23 cellular contexts compared by ENCODE assay signal in genomic region chr9:133282454-133283238, GRCh38. TPM values are rescaled to one million over a fixed set of nuclear protein-coding genes. Genes with fewer than 3 reads are reported as not detected.
DNase-seq lines count a peak whose midpoint lies in the region; ATAC-seq and TF ChIP-seq lines count a peak whose summit lies in the region.
"Had no signal": no experiment of that assay in that cellular context is flagged by ENCODE, and none has a peak within 500 bp of the region (broad histone marks: within the 10 kb centered on the region; RNA-seq: fewer than 3 reads in every experiment).

No MANE protein-coding gene starts in this region.

- peak overlapping the region; percentile 11 for H3K27ac ChIP-seq in duodenal mucosa (ENCODE audit: low read depth, low read length)
- no peak overlapping the region for H3K27ac ChIP-seq in neural progenitor cell
- H3K27ac ChIP-seq: dorsolateral prefrontal cortex, epithelial cell of prostate, HL-60, neutrophil had no signal

- H3K9me3 Mint-ChIP-seq in neural progenitor cell, result peaks cover 8% of the 10 kb centered on the region

- H3K9me3 ChIP-seq in HAP-1, result no peaks in the 10 kb centered on the region
- peaks cover 0 to 9% of the 10 kb centered on the region in 2 donors for H3K9me3 ChIP-seq in duodenal mucosa (ENCODE audit: control insufficient read depth in 1 of 2, low read length in 2 of 2)
- H3K9me3 ChIP-seq in neural progenitor cell (ENCODE audit: low read depth), result no peaks in the 10 kb centered on the region
- H3K9me3 ChIP-seq: neutrophil had no signal

- H2AFZ ChIP-seq in neural progenitor cell (replicated peaks), result no peak overlapping the region

- no peaks in the 10 kb centered on the region for H3K36me3 Mint-ChIP-seq in neural progenitor cell
- H3K36me3 Mint-ChIP-seq: CD4-positive, alpha-beta memory T cell had no signal

- no peaks in the 10 kb centered on the region for H3K36me3 ChIP-seq in HAP-1 (replicated peaks)
- H3K36me3 ChIP-seq in duodenal mucosa (ENCODE audit: control insufficient read depth in 1 of 2, insufficient read depth in 2 of 2, low read length in 2 of 2), result no peaks in the 10 kb centered on the region
- H3K36me3 ChIP-seq in neural progenitor cell, result no peaks in the 10 kb centered on the region
- H3K36me3 ChIP-seq: neutrophil had no signal

- H3K4me3 ChIP-seq in HAP-1, result no peak overlapping the region
- H3K4me3 ChIP-seq in duodenal mucosa (ENCODE audit: low read depth in 1 of 2, low read length in 2 of 2), result peak overlapping the region in 1 of 2 donors; percentile 13
- no peak overlapping the region for H3K4me3 ChIP-seq in neural progenitor cell
- H3K4me3 ChIP-seq: dorsolateral prefrontal cortex had no signal

- H3K4me3 Mint-ChIP-seq in neural progenitor cell, result no peak overlapping the region
- H3K4me3 Mint-ChIP-seq: CD4-positive, alpha-beta memory T cell; T-helper 17 cell had no signal

- no peaks in the 10 kb centered on the region for H3K4me1 Mint-ChIP-seq in neural progenitor cell
- H3K4me1 Mint-ChIP-seq: CD4-positive, alpha-beta memory T cell; T-helper 17 cell had no signal

- H3K4me1 ChIP-seq in HAP-1 (peaks cover 8% of the 10 kb centered on the region), duodenal mucosa (ENCODE audit: control insufficient read depth in 1 of 2, insufficient read depth in 2 of 2, low read length in 2 of 2) (peaks cover 31 to 38% of the 10 kb centered on the region in 2 donors), neural progenitor cell (no peaks in the 10 kb centered on the region)

- TF ChIP-seq CTCF in neural progenitor cell (IDR thresholded peaks at IDR 0.05), result no peak

- peak; percentile 28 to 36 for DNase-seq in HAP-1 (ENCODE audit: low spot score in 2 of 2)
- DNase-seq in NCI-H748 treated with DMSO at 0.1 percent for 48 hours (lab: John Stamatoyannopoulos, UW), result peak; percentile 19
- DNase-seq in neural progenitor cell (ENCODE audit: low spot score), result peak; percentile 38
- no peak for DNase-seq in kidney tubule cell (ENCODE audit: low spot score)
- no peak for DNase-seq in dermis blood vessel endothelial cell
- DNase-seq in Ammon's horn (ENCODE audit: low spot score), result no peak
- DNase-seq: activated CD4-positive, alpha-beta T cell treated with anti-CD3 and anti-CD28 coated beads for 1 hour; CD4-positive, alpha-beta memory T cell; dorsolateral prefrontal cortex; foreskin melanocyte; IMR-90; MM.1S; NCI-H1930; NCI-H526; retina; stimulated activated CD8-positive, alpha-beta memory T cell treated with anti-CD3 and anti-CD28 coated beads, Interleukin-4, amount 100 ng/mL, for 48 hours; T-helper 17 cell had no signal

- ATAC-seq in GM19324 (IDR thresholded peaks at IDR 0.05; ENCODE audit: low FRiP score, unreplicated experiment), result no peak
- ATAC-seq: T-helper 17 cell had no signal

- no peaks in the 10 kb centered on the region for H3K79me2 ChIP-seq in neural progenitor cell (ENCODE audit: low read depth)

- H3K27me3 ChIP-seq in HAP-1 (ENCODE audit: low read depth) (no peaks in the 10 kb centered on the region; the same call in 1 of the 2 replicates), duodenal mucosa (ENCODE audit: control insufficient read depth in 1 of 2, insufficient read depth in 2 of 2, low read length in 2 of 2) (no peaks in the 10 kb centered on the region), neural progenitor cell (peaks cover 10% of the 10 kb centered on the region)

- H3K9ac ChIP-seq in duodenal mucosa (ENCODE audit: low read depth in 1 of 2, low read length in 2 of 2) (no peak overlapping the region), neural progenitor cell (no peak overlapping the region)

- H3K27me3 Mint-ChIP-seq in neural progenitor cell (ENCODE audit: insufficient read depth, low read depth), result peaks cover 20% of the 10 kb centered on the region

- in situ Hi-C loops in HAP-1 (cut with MboI; ENCODE audit: low sequenced_read_pairs), result no loop called here

- H3K4me2 ChIP-seq in neural progenitor cell, result no peak overlapping the region

- no peaks in the 10 kb centered on the region for H4K20me1 ChIP-seq in neural progenitor cell (ENCODE audit: low read depth)

- H3F3A ChIP-seq in neural progenitor cell (ENCODE audit: low read depth), result peaks cover 5% of the 10 kb centered on the region

- H3K27ac Mint-ChIP-seq in neural progenitor cell, result no peak overlapping the region
- H3K27ac Mint-ChIP-seq: CD4-positive, alpha-beta memory T cell; T-helper 17 cell had no signal

RNA-seq across cellular contexts. Expression of gene ABO, which starts 7.6 kb away (rescaled TPM):
- total RNA-seq in neural progenitor cell (ENCODE audit: low replicate concordance) (not detected in 2 replicates), dermis blood vessel endothelial cell (under 0.01 and 0.51 TPM in 2 replicates)
- total RNA-seq: IMR-90, temporal lobe had no signal

RNA-seq across cellular contexts. Expression of gene SURF6, which starts 53.3 kb away (rescaled TPM):
- total RNA-seq in neural progenitor cell (ENCODE audit: low replicate concordance) (13.2 and 32.9 TPM in 2 replicates), dermis blood vessel endothelial cell (13.0 and 15.0 TPM in 2 replicates)

Comparison
In these comparisons a context has a peak if more than half of its experiments do, and no peak if none do; other contexts are left out.
1. DNase-seq: peak in HAP-1 (2 of 2), NCI-H748 treated with DMSO at 0.1 percent for 48 hours (single experiment) and neural progenitor cell (single experiment); none in kidney tubule cell (single experiment), dermis blood vessel endothelial cell (single experiment) and Ammon's horn (single experiment).